1 cellular context compared by ENCODE assay signal in the genomic region with DNA sequence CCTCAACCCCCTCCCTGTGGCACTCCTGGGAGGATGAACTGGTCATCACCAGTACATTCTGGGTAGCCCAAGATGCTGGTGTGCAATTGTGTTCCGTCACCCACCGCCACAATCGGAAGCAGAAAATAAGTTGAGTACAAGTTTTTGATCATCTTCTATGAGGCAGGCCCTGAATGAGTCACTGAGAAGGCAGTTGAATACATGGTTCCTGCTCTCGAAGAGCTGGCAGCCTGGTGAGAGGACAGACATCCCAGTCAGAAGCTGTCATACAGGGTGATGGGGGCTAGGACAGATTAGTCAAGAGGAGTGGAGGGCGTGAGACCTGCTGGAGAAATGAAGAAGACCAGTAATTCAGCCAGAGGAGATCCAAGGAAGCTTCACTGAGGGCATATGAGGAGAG.
TF ChIP-seq lines count a peak whose summit lies in the region.

No MANE protein-coding gene starts in this region.

TF ChIP-seq in SK-N-SH, 30 proteins besides CTCF, POLR2A, EP300 and RAD21 (continued from another document):
- TF ChIP-seq, protein P1, sequence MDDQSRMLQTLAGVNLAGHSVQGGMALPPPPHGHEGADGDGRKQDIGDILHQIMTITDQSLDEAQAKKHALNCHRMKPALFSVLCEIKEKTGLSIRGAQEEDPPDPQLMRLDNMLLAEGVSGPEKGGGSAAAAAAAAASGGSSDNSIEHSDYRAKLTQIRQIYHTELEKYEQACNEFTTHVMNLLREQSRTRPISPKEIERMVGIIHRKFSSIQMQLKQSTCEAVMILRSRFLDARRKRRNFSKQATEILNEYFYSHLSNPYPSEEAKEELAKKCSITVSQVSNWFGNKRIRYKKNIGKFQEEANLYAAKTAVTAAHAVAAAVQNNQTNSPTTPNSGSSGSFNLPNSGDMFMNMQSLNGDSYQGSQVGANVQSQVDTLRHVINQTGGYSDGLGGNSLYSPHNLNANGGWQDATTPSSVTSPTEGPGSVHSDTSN (IDR thresholded peaks at IDR 0.05) = 0 out of 2 replicates have a peak, but pooled peaks have one; percentile 9
- TF ChIP-seq FOSL2 (IDR thresholded peaks at IDR 0.05; ENCODE audit: borderline replicate concordance, low read depth) = peak; percentile 40; the same call in 1 of the 2 replicates
